ENCODE assay signal across 22 cellular contexts in the genomic region with DNA sequence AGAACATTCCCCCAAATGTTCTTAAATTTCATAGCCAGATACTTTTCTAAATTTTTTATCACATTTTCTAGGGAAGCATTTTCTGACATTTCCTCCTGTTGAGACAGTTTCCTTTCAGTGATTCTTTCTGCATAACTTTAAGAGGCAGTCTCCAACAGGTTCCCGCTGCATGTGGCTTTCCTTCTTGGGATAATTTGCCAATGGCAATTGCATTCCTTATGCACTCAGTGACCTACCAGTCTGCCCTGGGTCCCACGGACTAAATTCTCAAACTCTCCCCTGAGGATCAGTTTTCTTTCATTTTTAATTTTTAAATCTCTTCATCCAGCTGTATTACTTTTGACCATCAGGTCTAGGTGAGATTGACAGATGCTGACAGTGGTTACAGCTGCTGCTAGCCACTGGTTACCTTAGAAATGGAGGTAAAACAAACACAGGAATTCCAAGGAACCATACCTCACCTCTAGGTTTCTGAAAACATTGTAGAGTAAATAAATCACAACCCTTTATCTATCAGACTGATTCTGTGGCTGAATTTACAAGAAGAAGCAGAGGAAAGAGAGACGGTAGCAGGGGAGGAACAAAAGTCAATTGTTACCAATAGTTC.
"Had no signal": no experiment of that assay in that cellular context is flagged by ENCODE, and none has a peak within 500 bp of the region (broad histone marks: within the 10 kb centered on the region; RNA-seq: fewer than 3 reads in every experiment).

No MANE protein-coding gene starts in this region.

- H3K36me3 ChIP-seq: breast epithelium, heart right ventricle, left lung, transverse colon, uterus had no signal

- H3K4me3 Mint-ChIP-seq: activated naive CD8-positive, alpha-beta T cell treated with anti-CD3 and anti-CD28 coated beads for 36 hours; central memory CD8-positive, alpha-beta T cell; immature natural killer cell; mesothelial cell of epicardium; natural killer cell; stimulated activated effector memory CD8-positive, alpha-beta T cell treated with anti-CD3 and anti-CD28 coated beads, Interleukin-12 subunit alpha, Interleukin-12 subunit beta, amount 100 ng/mL, for 72 hours; stimulated activated naive CD8-positive, alpha-beta T cell treated with anti-CD3 and anti-CD28 coated beads, Interleukin-15, amount 100 ng/mL, for 72 hours had no signal

- DNase-seq: activated CD4-positive, alpha-beta T cell treated with anti-CD3 and anti-CD28 coated beads for 1 hour; activated CD4-positive, alpha-beta T cell treated with anti-CD3 and anti-CD28 coated beads, Interleukin-2, amount 50 U/mL, for 1 hour; activated naive CD8-positive, alpha-beta T cell treated with anti-CD3 and anti-CD28 coated beads for 36 hours; activated T-cell treated with anti-CD3 and anti-CD28 coated beads, Interleukin-2, amount 50 U/mL, for 1 hour; heart right ventricle; immature natural killer cell; left lung; natural killer cell; nucleus accumbens; small intestine; stimulated activated CD4-positive, alpha-beta T cell treated with anti-CD3 and anti-CD28 coated beads, Interleukin-2, amount 100 ng/mL, for 24 hours; stimulated activated naive CD8-positive, alpha-beta T cell treated with anti-CD3 and anti-CD28 coated beads, Interleukin-15, amount 100 ng/mL, for 72 hours; T-helper 2 cell; transverse colon; uterus had no signal

- H3K9me3 Mint-ChIP-seq: activated naive CD8-positive, alpha-beta T cell treated with anti-CD3 and anti-CD28 coated beads for 36 hours; central memory CD8-positive, alpha-beta T cell; mesothelial cell of epicardium; natural killer cell; stimulated activated effector memory CD8-positive, alpha-beta T cell treated with anti-CD3 and anti-CD28 coated beads, Interleukin-12 subunit alpha, Interleukin-12 subunit beta, amount 100 ng/mL, for 72 hours; stimulated activated naive CD8-positive, alpha-beta T cell treated with anti-CD3 and anti-CD28 coated beads, Interleukin-15, amount 100 ng/mL, for 72 hours had no signal

- H3K27ac Mint-ChIP-seq: activated naive CD8-positive, alpha-beta T cell treated with anti-CD3 and anti-CD28 coated beads for 36 hours; immature natural killer cell; mesothelial cell of epicardium; natural killer cell; stimulated activated effector memory CD8-positive, alpha-beta T cell treated with anti-CD3 and anti-CD28 coated beads, Interleukin-12 subunit alpha, Interleukin-12 subunit beta, amount 100 ng/mL, for 72 hours; stimulated activated naive CD8-positive, alpha-beta T cell treated with anti-CD3 and anti-CD28 coated beads, Interleukin-15, amount 100 ng/mL, for 72 hours had no signal

- H3K27ac ChIP-seq: breast epithelium, epithelial cell of prostate, heart right ventricle, left lung, transverse colon, uterus had no signal

- H3K4me3 ChIP-seq: breast epithelium, heart right ventricle, left lung, transverse colon, uterus had no signal

- FAIRE-seq: colon, small intestine had no signal

- H3K36me3 Mint-ChIP-seq: activated naive CD8-positive, alpha-beta T cell treated with anti-CD3 and anti-CD28 coated beads for 36 hours; immature natural killer cell; mesothelial cell of epicardium; natural killer cell; stimulated activated effector memory CD8-positive, alpha-beta T cell treated with anti-CD3 and anti-CD28 coated beads, Interleukin-12 subunit alpha, Interleukin-12 subunit beta, amount 100 ng/mL, for 72 hours had no signal

- H3K27me3 ChIP-seq: uterus had no signal

- ATAC-seq: heart right ventricle; left lung; natural killer cell; sciatic nerve; stimulated activated effector memory CD8-positive, alpha-beta T cell treated with anti-CD3 and anti-CD28 coated beads, Interleukin-12 subunit alpha, Interleukin-12 subunit beta, amount 100 ng/mL, for 72 hours; stimulated activated naive CD8-positive, alpha-beta T cell treated with anti-CD3 and anti-CD28 coated beads, Interleukin-15, amount 100 ng/mL, for 72 hours had no signal

- H3K4me1 ChIP-seq: breast epithelium, heart right ventricle, left lung, transverse colon, uterus had no signal

- H3K4me1 Mint-ChIP-seq: activated naive CD8-positive, alpha-beta T cell treated with anti-CD3 and anti-CD28 coated beads for 36 hours; central memory CD8-positive, alpha-beta T cell; immature natural killer cell; natural killer cell; stimulated activated effector memory CD8-positive, alpha-beta T cell treated with anti-CD3 and anti-CD28 coated beads, Interleukin-12 subunit alpha, Interleukin-12 subunit beta, amount 100 ng/mL, for 72 hours; stimulated activated naive CD8-positive, alpha-beta T cell treated with anti-CD3 and anti-CD28 coated beads, Interleukin-15, amount 100 ng/mL, for 72 hours had no signal

- H3K9me3 ChIP-seq: breast epithelium, heart right ventricle, left lung, transverse colon, uterus had no signal
